In the genomic region with DNA sequence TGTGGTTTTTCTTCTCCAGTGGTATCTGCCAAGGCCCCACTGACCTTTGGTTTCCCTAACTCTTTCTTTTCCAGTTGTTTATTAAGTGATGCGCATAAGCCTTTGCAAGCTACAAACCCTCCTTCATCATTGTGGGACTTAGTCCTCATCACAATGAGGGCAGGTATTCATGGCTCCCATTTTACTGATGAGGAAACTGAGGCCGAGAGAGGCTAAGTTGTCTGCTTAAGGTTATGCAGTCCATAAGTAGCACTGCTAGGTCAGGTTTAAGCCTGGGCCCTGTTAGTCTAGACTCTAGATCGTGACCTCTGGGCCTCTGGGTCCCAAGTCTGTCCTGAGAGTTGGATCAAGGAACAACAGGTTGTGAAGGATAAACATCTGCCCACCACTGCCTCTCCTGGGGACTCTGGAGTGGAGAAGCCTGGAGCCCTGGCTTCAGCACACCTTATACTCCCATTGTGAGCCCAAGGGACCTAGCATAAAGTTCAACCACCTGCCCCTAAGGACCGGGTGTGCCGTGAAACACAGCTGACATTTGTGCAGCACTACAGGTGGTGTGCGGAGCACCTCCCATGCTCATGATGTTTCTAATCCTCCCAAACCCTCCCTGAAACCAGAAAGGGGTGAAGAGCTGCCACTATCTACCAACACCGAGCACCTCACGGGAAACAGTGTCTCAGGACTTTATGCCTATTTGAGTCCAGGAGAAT, we compare ENCODE assay signal across 18 cellular contexts. TPM values are rescaled to one million over a fixed set of nuclear protein-coding genes. Genes with fewer than 3 reads are reported as not detected.
"Had no signal": no experiment of that assay in that cellular context is flagged by ENCODE, and none has a peak within 500 bp of the region (broad histone marks: within the 10 kb centered on the region; RNA-seq: fewer than 3 reads in every experiment).

No MANE protein-coding gene starts in this region.

- H3K4me3 Mint-ChIP-seq: activated CD4-positive, alpha-beta T cell treated with anti-CD3 and anti-CD28 coated beads, Interleukin-2, amount 10 ng/mL, durations not matched to agents 24 days and 14 days; activated CD8-positive, alpha-beta T cell treated with anti-CD3 and anti-CD28 coated beads, Interleukin-2, amount 10 ng/mL, durations not matched to agents 7 days and 5 days; activated naive CD4-positive, alpha-beta T cell treated with anti-CD3 and anti-CD28 coated beads, Interleukin-2, amount 10 ng/mL, durations not matched to agents 7 days and 5 days; activated T-cell treated with anti-CD3 and anti-CD28 coated beads, Interleukin-2, amount 50 U/mL, for 4 hours; nephron had no signal

- H3K4me1 ChIP-seq: parathyroid adenoma had no signal

- ATAC-seq: activated CD8-positive, alpha-beta T cell treated with anti-CD3 and anti-CD28 coated beads, Interleukin-2, amount 10 ng/mL, durations not matched to agents 7 days and 5 days; left cardiac atrium had no signal

- DNase-seq: activated CD4-positive, alpha-beta T cell treated with anti-CD3 and anti-CD28 coated beads, Interleukin-2, amount 10 ng/mL, durations not matched to agents 24 days and 14 days; activated CD8-positive, alpha-beta T cell treated with anti-CD3 and anti-CD28 coated beads, Interleukin-2, amount 10 ng/mL, durations not matched to agents 7 days and 5 days; activated effector memory CD4-positive, alpha-beta T cell treated with Interleukin-2 at 50 U/mL for 16 hours; activated naive CD4-positive, alpha-beta T cell treated with anti-CD3 and anti-CD28 coated beads, Interleukin-2, amount 10 ng/mL, durations not matched to agents 7 days and 5 days; activated T-cell treated with anti-CD3 and anti-CD28 coated beads, Interleukin-2, amount 50 U/mL, for 4 hours; aorta; erythroblast; foreskin melanocyte; glutamatergic neuron; hippocampal formation; left cardiac atrium; stimulated activated naive CD4-positive, alpha-beta T cell; T-helper 9 cell had no signal

- H3K9me3 Mint-ChIP-seq: activated CD4-positive, alpha-beta T cell treated with anti-CD3 and anti-CD28 coated beads, Interleukin-2, amount 10 ng/mL, durations not matched to agents 24 days and 14 days; activated naive CD4-positive, alpha-beta T cell treated with anti-CD3 and anti-CD28 coated beads, Interleukin-2, amount 10 ng/mL, durations not matched to agents 7 days and 5 days; activated T-cell treated with anti-CD3 and anti-CD28 coated beads, Interleukin-2, amount 50 U/mL, for 4 hours; nephron had no signal

- H3K27ac Mint-ChIP-seq: activated CD4-positive, alpha-beta T cell treated with anti-CD3 and anti-CD28 coated beads, Interleukin-2, amount 10 ng/mL, durations not matched to agents 24 days and 14 days; activated CD8-positive, alpha-beta T cell treated with anti-CD3 and anti-CD28 coated beads, Interleukin-2, amount 10 ng/mL, durations not matched to agents 7 days and 5 days; activated naive CD4-positive, alpha-beta T cell treated with anti-CD3 and anti-CD28 coated beads, Interleukin-2, amount 10 ng/mL, durations not matched to agents 7 days and 5 days; nephron had no signal

- H3K27ac ChIP-seq: coronary artery, parathyroid adenoma had no signal

- H3K36me3 Mint-ChIP-seq: activated naive CD4-positive, alpha-beta T cell treated with anti-CD3 and anti-CD28 coated beads, Interleukin-2, amount 10 ng/mL, durations not matched to agents 7 days and 5 days had no signal

- H3K4me3 ChIP-seq: coronary artery, lung had no signal

- H3K4me1 Mint-ChIP-seq: activated naive CD4-positive, alpha-beta T cell treated with anti-CD3 and anti-CD28 coated beads, Interleukin-2, amount 10 ng/mL, durations not matched to agents 7 days and 5 days had no signal

RNA-seq across cellular contexts. Expression of a gene that starts 5.2 kb away (rescaled TPM):
- total RNA-seq: activated CD4-positive, alpha-beta T cell treated with anti-CD3 and anti-CD28 coated beads, Interleukin-2, amount 10 ng/mL, durations not matched to agents 24 days and 14 days; activated CD8-positive, alpha-beta T cell treated with anti-CD3 and anti-CD28 coated beads, Interleukin-2, amount 10 ng/mL, durations not matched to agents 7 days and 5 days; activated T-cell treated with anti-CD3 and anti-CD28 coated beads, Interleukin-2, amount 50 U/mL, for 4 hours; aorta; left cardiac atrium; ureter had no signal

RNA-seq across cellular contexts. Expression of a gene that starts 41.1 kb away (rescaled TPM):
- total RNA-seq: activated CD4-positive, alpha-beta T cell treated with anti-CD3 and anti-CD28 coated beads, Interleukin-2, amount 10 ng/mL, durations not matched to agents 24 days and 14 days had no signal
